1 cellular context compared by ENCODE assay signal in genomic region chr7:64799-65430, GRCh38.
TF ChIP-seq lines count a peak whose summit lies in the region.

No MANE protein-coding gene starts in this region.

TF ChIP-seq in K562, 482 proteins besides CTCF, POLR2A, EP300 and RAD21 (continued from another document):
- TF ChIP-seq TFE3 (CRISPR knock-in tag; IDR thresholded peaks at IDR 0.05) (peak; percentile 52), MEF2A (IDR thresholded peaks at IDR 0.05; ENCODE audit: control insufficient read depth, low read depth, low read length) (no peak), USF2 (CRISPR knock-in tag; IDR thresholded peaks at IDR 0.05) (peak; percentile 44)
